9 cellular contexts compared by ENCODE assay signal in genomic region chr9:92607773-92608172, GRCh38.
DNase-seq lines count a peak whose midpoint lies in the region; ATAC-seq, FAIRE-seq and TF ChIP-seq lines count a peak whose summit lies in the region.
"Had no signal": no experiment of that assay in that cellular context is flagged by ENCODE, and none has a peak within 500 bp of the region (broad histone marks: within the 10 kb centered on the region; RNA-seq: fewer than 3 reads in every experiment).

No MANE protein-coding gene starts in this region.

- no peaks in the 10 kb centered on the region for H3K9me3 ChIP-seq in smooth muscle cell (replicated peaks; ENCODE audit: low read depth)
- H3K9me3 ChIP-seq in HepG2 (ENCODE audit: low read length): no peaks in the 10 kb centered on the region

- TF ChIP-seq CTCF in HFFc6 (IDR thresholded peaks at IDR 0.05): no peak
- no peak for TF ChIP-seq CTCF in fibroblast of mammary gland (conservative IDR thresholded peaks at IDR 0.05; ENCODE audit: control insufficient read depth, insufficient read depth, low read depth, low read length)
- no peak for TF ChIP-seq CTCF in smooth muscle cell (IDR thresholded peaks at IDR 0.05; ENCODE audit: borderline replicate concordance, insufficient read depth, poor library complexity, severe bottlenecking)
- TF ChIP-seq CTCF in HepG2 (CRISPR knock-in tag; IDR thresholded peaks at IDR 0.05): no peak

- H3K4me1 ChIP-seq in smooth muscle cell (ENCODE audit: low read depth) (peaks cover 12% of the 10 kb centered on the region), HepG2 (ENCODE audit: insufficient read depth, low read length) (peaks cover 37% of the 10 kb centered on the region)

- H3K9ac ChIP-seq in smooth muscle cell (ENCODE audit: low read depth) (no peak overlapping the region), HepG2 (ENCODE audit: insufficient read depth, low read depth, low read length) (no peak overlapping the region)

- in situ Hi-C loops in HepG2 (cut with HindIII; ENCODE audit: extremely low pct_ligation_motif_present, low pct_unique_long_range_greater_than_20kb): no loop called here
- in situ Hi-C loops in KBM-7 (cut with MboI; ENCODE audit: low pct_unique_long_range_greater_than_20kb, low sequenced_read_pairs): loop anchor here (25.0 kb wide), 1 partner anchor 270 kb away; the partner anchor contains the start of genes CENPP and NOL8

- H3K36me3 ChIP-seq in smooth muscle cell (ENCODE audit: low read depth) (peaks cover 4% of the 10 kb centered on the region), HepG2 (replicated peaks in 1 of 2; ENCODE audit: control insufficient read depth in 1 of 2, insufficient read depth in 2 of 2, low read length in 2 of 2) (0 out of 5 replicates have a peak, but pooled peaks cover 0 to 6% of the 10 kb centered on the region in 2 experiments)

- H2AFZ ChIP-seq in smooth muscle cell (ENCODE audit: low read depth) (no peak overlapping the region), HepG2 (ENCODE audit: low read length) (no peak overlapping the region)

- H3K27ac Mint-ChIP-seq in HFFc6: peak overlapping the region; percentile 22

- TF ChIP-seq EP300 in HepG2 (IDR thresholded peaks at IDR 0.05; ENCODE audit: low read depth in 2 of 2, low read length in 2 of 2) (no peak), HepG2 (CRISPR knock-in tag; IDR thresholded peaks at IDR 0.05; ENCODE audit: borderline replicate concordance) (no peak)

- POLR2A ChIA-PET in HepG2 (lab: Yijun Ruan, JAX): interaction anchor here (1.4 kb wide), 1 partner anchor 9 kb away, joined by 5 read pairs; no protein-coding TSS in a partner anchor

- H3K4me3 ChIP-seq in fibroblast of mammary gland (ENCODE audit: control insufficient read depth, low read depth, low read length) (no peak overlapping the region), smooth muscle cell (no peak overlapping the region), HepG2 (replicated peaks in 1 of 3; ENCODE audit: insufficient read depth in 1 of 3, low read depth in 2 of 3, low read length in 3 of 3) (no peak overlapping the region)

- H4K20me1 ChIP-seq in smooth muscle cell (ENCODE audit: low read depth) (no peaks in the 10 kb centered on the region), HepG2 (ENCODE audit: insufficient read depth, low read length) (no peaks in the 10 kb centered on the region)

- peaks cover 6% of the 10 kb centered on the region for H3F3A ChIP-seq in smooth muscle cell (ENCODE audit: low read depth)

- DNase-seq in HFFc6 (peak; percentile 26), NCI-H524 treated with DMSO at 0.1 percent for 48 hours (lab: John Stamatoyannopoulos, UW) (peak; percentile 70), fibroblast of mammary gland (ENCODE audit: low read depth) (peak; percentile 91), smooth muscle cell (lab: John Stamatoyannopoulos, UW; ENCODE audit: unreplicated experiment) (no peak), GM12892 (ENCODE audit: insufficient read length) (no peak), HepG2 (ENCODE audit: low spot score) (no peak), KBM-7 (no peak)
- DNase-seq: NCI-H1048 had no signal

- peaks cover 8% of the 10 kb centered on the region for H3K27me3 Mint-ChIP-seq in HFFc6 (ENCODE audit: insufficient read depth)

- intact Hi-C loops in HepG2 (cut with micrococcal nuclease; ENCODE audit: unreplicated experiment): no loop called here

- TF ChIP-seq POLR2A in GM12892 (IDR thresholded peaks at IDR 0.05; ENCODE audit: low read depth, low read length) (no peak), HepG2 (IDR thresholded peaks at IDR 0.05; ENCODE audit: insufficient read depth in 1 of 2, low read depth in 2 of 2, low read length in 2 of 2) (no peak)

- H3K27ac ChIP-seq in smooth muscle cell (ENCODE audit: low read depth) (peak overlapping the region; percentile 53), HepG2 (ENCODE audit: extremely low read length, insufficient read depth, low read length) (no peak overlapping the region)

- peaks cover 34% of the 10 kb centered on the region for H3K36me3 Mint-ChIP-seq in HFFc6 (ENCODE audit: low read depth)

- peaks cover 10% of the 10 kb centered on the region for H3K9me3 Mint-ChIP-seq in HFFc6

- H3K27me3 ChIP-seq in smooth muscle cell (ENCODE audit: low read depth) (no peaks in the 10 kb centered on the region), HepG2 (ENCODE audit: control insufficient read depth in 1 of 2, insufficient read depth in 2 of 2, low read length in 2 of 2) (no peaks in the 10 kb centered on the region)

- H3K4me2 ChIP-seq in smooth muscle cell (peak overlapping the region; percentile 25), HepG2 (ENCODE audit: low read depth, low read length) (no peak overlapping the region)

- H3K4me3 Mint-ChIP-seq in HFFc6: no peak overlapping the region

- TF ChIP-seq RAD21 in HepG2 (CRISPR knock-in tag; IDR thresholded peaks at IDR 0.05): no peak

- peaks cover 4% of the 10 kb centered on the region for H3K79me2 ChIP-seq in smooth muscle cell (ENCODE audit: low read depth)
- no peaks in the 10 kb centered on the region for H3K79me2 ChIP-seq in HepG2 (ENCODE audit: insufficient read depth, low read length)

- CTCF ChIA-PET in HepG2 (lab: Yijun Ruan, JAX; ENCODE audit: low intra/inter-chr PET ratio, low total read pairs): no interaction called here

- peaks cover 27% of the 10 kb centered on the region for H3K4me1 Mint-ChIP-seq in HFFc6 (ENCODE audit: low read depth)

- 56% methylated on average over 4 of the region's 4 CpGs for WGBS in smooth muscle cell (ENCODE audit: low lambda C conversion rate)
- WGBS in HepG2 (ENCODE audit: low lambda C conversion rate): 80% methylated on average over 1 of the region's 4 CpGs

- FAIRE-seq in GM12892 (lab: Jason Lieb, UNC) (no peak), HepG2 (lab: Jason Lieb, UNC) (no peak)

- no TSS peak for BruUV-seq in HepG2 (replicated peaks; lab: Mats Ljungman, UMichigan)

- ATAC-seq in HepG2: no peak
- no peak for ATAC-seq in HG02759 (IDR thresholded peaks at IDR 0.05; ENCODE audit: unreplicated experiment)

TF ChIP-seq in HepG2, 621 proteins besides CTCF, POLR2A, EP300 and RAD21:
- TF ChIP-seq MAFK (conservative IDR thresholded peaks at IDR 0.05 in 1 of 2, IDR thresholded peaks at IDR 0.05 in 1 of 2; ENCODE audit: low read length in 2 of 2): 0 out of 4 replicates have a peak, but pooled peaks of 1 of the 2 experiments have one; percentile 4
- no peak for TF ChIP-seq ELF4 (CRISPR knock-in tag; IDR thresholded peaks at IDR 0.05; ENCODE audit: borderline replicate concordance)
TF ChIP-seq in HepG2: peak in this region for 1.

Comparison
In these comparisons a context has a peak if more than half of its experiments do, and no peak if none do; other contexts are left out.
1. DNase-seq: peak in HFFc6 (single experiment), NCI-H524 treated with DMSO at 0.1 percent for 48 hours (single experiment) and fibroblast of mammary gland (single experiment); none in smooth muscle cell (single experiment), GM12892 (single experiment), HepG2 (single experiment) and KBM-7 (single experiment).